Comparison of ENCODE assay signal across 10 cellular contexts in genomic region chr2:127219716-127220090, GRCh38. TPM values are rescaled to one million over a fixed set of nuclear protein-coding genes. Genes with fewer than 3 reads are reported as not detected.
DNase-seq lines count a peak whose midpoint lies in the region; ATAC-seq and TF ChIP-seq lines count a peak whose summit lies in the region.
"Had no signal": no experiment of that assay in that cellular context is flagged by ENCODE, and none has a peak within 500 bp of the region (broad histone marks: within the 10 kb centered on the region; RNA-seq: fewer than 3 reads in every experiment).

No MANE protein-coding gene starts in this region.

- H3K27ac ChIP-seq in HUES64 (ENCODE audit: low read depth, low read length) = no peak overlapping the region
- H3K27ac ChIP-seq in ectodermal cell (ENCODE audit: insufficient read depth, low read depth, low read length, poor library complexity, severe bottlenecking) = peak overlapping the region; percentile 45
- no peak overlapping the region for H3K27ac ChIP-seq in naive thymus-derived CD4-positive, alpha-beta T cell (ENCODE audit: low read depth, low read length)

- no peaks in the 10 kb centered on the region for H3K36me3 ChIP-seq in HUES64 (ENCODE audit: insufficient read depth, low read length)
- no peaks in the 10 kb centered on the region for H3K36me3 ChIP-seq in ectodermal cell (ENCODE audit: control insufficient read depth, insufficient read depth, low read length)
- no peaks in the 10 kb centered on the region for H3K36me3 ChIP-seq in naive thymus-derived CD4-positive, alpha-beta T cell (ENCODE audit: control insufficient read depth in 2 of 3, insufficient read depth in 3 of 3, low read length in 3 of 3)

- peak overlapping the region in 6 of 10 donors; percentile 38 to 81 (median 64) for H3K4me3 Mint-ChIP-seq in naive thymus-derived CD4-positive, alpha-beta T cell
- no peak overlapping the region for H3K4me3 Mint-ChIP-seq in activated CD4-positive, alpha-beta memory T cell treated with anti-CD3 and anti-CD28 coated beads, Interleukin-2, amount 10 ng/mL, durations not matched to agents 7 days and 5 days

- H3K4me1 Mint-ChIP-seq in naive thymus-derived CD4-positive, alpha-beta T cell = peaks cover 8 to 28% (median 23%) of the 10 kb centered on the region in 7 donors
- peaks cover 13% of the 10 kb centered on the region for H3K4me1 Mint-ChIP-seq in activated CD4-positive, alpha-beta memory T cell treated with anti-CD3 and anti-CD28 coated beads, Interleukin-2, amount 10 ng/mL, durations not matched to agents 7 days and 5 days

- peaks cover 0 to 7% (median 4%) of the 10 kb centered on the region in 5 donors for H3K36me3 Mint-ChIP-seq in naive thymus-derived CD4-positive, alpha-beta T cell
- H3K36me3 Mint-ChIP-seq in activated CD4-positive, alpha-beta memory T cell treated with anti-CD3 and anti-CD28 coated beads, Interleukin-2, amount 10 ng/mL, durations not matched to agents 7 days and 5 days (ENCODE audit: low read depth) = peaks cover 4% of the 10 kb centered on the region

- H3K27ac Mint-ChIP-seq in naive thymus-derived CD4-positive, alpha-beta T cell = no peak overlapping the region
- H3K27ac Mint-ChIP-seq in activated CD4-positive, alpha-beta memory T cell treated with anti-CD3 and anti-CD28 coated beads, Interleukin-2, amount 10 ng/mL, durations not matched to agents 7 days and 5 days = no peak overlapping the region

- WGBS in HUES64 = under 1% methylated on average over 40 of the region's 40 CpGs
- 0% methylated on average over 40 of the region's 40 CpGs for WGBS in ectodermal cell, 2 experiments

- CTCF ChIA-PET in AG04449 (lab: Yijun Ruan, JAX) = no interaction called here
- CTCF ChIA-PET in naive thymus-derived CD4-positive, alpha-beta T cell (lab: Charles Lee) = no interaction called here
- CTCF ChIA-PET in activated CD4-positive, alpha-beta memory T cell treated with anti-CD3 and anti-CD28 coated beads, Interleukin-2, amount 10 ng/mL, durations not matched to agents 7 days and 5 days (lab: Charles Lee) = no interaction called here

- H3K4me3 ChIP-seq in AG04449 (ENCODE audit: low read depth, low read length) (peak overlapping the region; percentile 64), HUES64 (ENCODE audit: low read length) (peak overlapping the region; percentile 63), ectodermal cell (ENCODE audit: insufficient read depth, low read depth, low read length) (peak overlapping the region; percentile 73)
- no peak overlapping the region for H3K4me3 ChIP-seq in naive thymus-derived CD4-positive, alpha-beta T cell (ENCODE audit: low read length)

- H3K9me3 ChIP-seq in HUES64 (ENCODE audit: insufficient read depth, low read depth, low read length) (no peaks in the 10 kb centered on the region), ectodermal cell (ENCODE audit: control insufficient read depth, low read length) (no peaks in the 10 kb centered on the region)
- no peaks in the 10 kb centered on the region for H3K9me3 ChIP-seq in naive thymus-derived CD4-positive, alpha-beta T cell (ENCODE audit: control insufficient read depth in 2 of 3, low read length in 3 of 3)

- H3K4me1 ChIP-seq in HUES64 (ENCODE audit: insufficient read depth, low read length) (peaks cover 8% of the 10 kb centered on the region; the same call in 1 of the 2 replicates), ectodermal cell (ENCODE audit: control insufficient read depth, insufficient read depth, low read length) (peaks cover 6% of the 10 kb centered on the region)
- peaks cover 0 to 6% of the 10 kb centered on the region in 2 donors for H3K4me1 ChIP-seq in naive thymus-derived CD4-positive, alpha-beta T cell (ENCODE audit: control insufficient read depth in 2 of 2, insufficient read depth in 2 of 2, low read length in 2 of 2)

- intact Hi-C loops in naive thymus-derived CD4-positive, alpha-beta T cell (cut with micrococcal nuclease) = no loop called here
- intact Hi-C loops in posterior vena cava (cut with DNase I) = no loop called here

- POLR2A ChIA-PET in AG04449 (lab: Yijun Ruan, JAX) = no interaction called here
- POLR2A ChIA-PET in naive thymus-derived CD4-positive, alpha-beta T cell (lab: Charles Lee) = no interaction called here
- POLR2A ChIA-PET in activated CD4-positive, alpha-beta memory T cell treated with anti-CD3 and anti-CD28 coated beads, Interleukin-2, amount 10 ng/mL, durations not matched to agents 7 days and 5 days (lab: Charles Lee) = no interaction called here

- DNase-seq in AG04449 (ENCODE audit: low read depth, low spot score) = no peak
- DNase-seq in naive thymus-derived CD4-positive, alpha-beta T cell = no peak
- no peak for DNase-seq in posterior vena cava (ENCODE audit: low spot score)
- no peak for DNase-seq in NCI-H226
- no peak for DNase-seq in activated CD4-positive, alpha-beta memory T cell treated with anti-CD3 and anti-CD28 coated beads, Interleukin-2, amount 10 ng/mL, durations not matched to agents 7 days and 5 days
- no peak for DNase-seq in anterior cingulate cortex (lab: John Stamatoyannopoulos, UW)

- no peak for ATAC-seq in naive thymus-derived CD4-positive, alpha-beta T cell

- H3K9me3 Mint-ChIP-seq in naive thymus-derived CD4-positive, alpha-beta T cell = peaks cover 0 to 19% (median 8%) of the 10 kb centered on the region in 11 donors
- H3K9me3 Mint-ChIP-seq in activated CD4-positive, alpha-beta memory T cell treated with anti-CD3 and anti-CD28 coated beads, Interleukin-2, amount 10 ng/mL, durations not matched to agents 7 days and 5 days = no peaks in the 10 kb centered on the region

- peaks cover 53 to 76% (median 58%) of the 10 kb centered on the region in 5 donors for H3K27me3 Mint-ChIP-seq in naive thymus-derived CD4-positive, alpha-beta T cell
- peaks cover 61% of the 10 kb centered on the region for H3K27me3 Mint-ChIP-seq in activated CD4-positive, alpha-beta memory T cell treated with anti-CD3 and anti-CD28 coated beads, Interleukin-2, amount 10 ng/mL, durations not matched to agents 7 days and 5 days

- no peak for TF ChIP-seq CTCF in AG04449 (IDR thresholded peaks at IDR 0.05; ENCODE audit: insufficient read depth, low read length, missing control alignments)

- peaks cover 38% of the 10 kb centered on the region for H3K27me3 ChIP-seq in HUES64 (ENCODE audit: insufficient read depth, low read length)
- peaks cover 16% of the 10 kb centered on the region for H3K27me3 ChIP-seq in ectodermal cell (ENCODE audit: control insufficient read depth, insufficient read depth, low read length, poor library complexity, severe bottlenecking)
- peaks cover 8 to 16% of the 10 kb centered on the region in 2 donors for H3K27me3 ChIP-seq in naive thymus-derived CD4-positive, alpha-beta T cell (ENCODE audit: control insufficient read depth in 2 of 2, insufficient read depth in 2 of 2, low read length in 2 of 2)

- H3K9ac ChIP-seq in HUES64 (ENCODE audit: low read depth, low read length) = peak overlapping the region; percentile 78

RNA-seq across cellular contexts. Expression of gene CYP27C1, which starts 0.4 kb away (rescaled TPM):
- polyA plus RNA-seq in HUES64 (2013, experiment 1 of 2) = 1.7 TPM
- polyA plus RNA-seq in HUES64 (2013, experiment 2 of 2) = 1.7 TPM
- polyA plus RNA-seq in ectodermal cell (2013, experiment 1 of 4) = 7.9 TPM
- 7.8 TPM for polyA plus RNA-seq in ectodermal cell (2013, experiment 2 of 4)
- 5.5 TPM for polyA plus RNA-seq in ectodermal cell (2013, experiment 3 of 4)
- 6.0 TPM for polyA plus RNA-seq in ectodermal cell (2013, experiment 4 of 4)
- not detected for total RNA-seq in naive thymus-derived CD4-positive, alpha-beta T cell
- polyA plus RNA-seq in naive thymus-derived CD4-positive, alpha-beta T cell = not detected
- total RNA-seq in posterior vena cava = under 1 TPM; 0.29 to 0.88 TPM
- not detected for total RNA-seq in activated CD4-positive, alpha-beta memory T cell treated with anti-CD3 and anti-CD28 coated beads, Interleukin-2, amount 10 ng/mL, durations not matched to agents 7 days and 5 days
- total RNA-seq: mononuclear cell; T-helper 1 cell treated with Interleukin-12 subunit alpha and Interleukin-12 subunit beta and Interleukin-4 antibody, amounts not matched to agents 30 ng/mL and 1 ng/mL, for 36 hours had no signal
